ENCODE assay signal across 20 cellular contexts in the genomic region with DNA sequence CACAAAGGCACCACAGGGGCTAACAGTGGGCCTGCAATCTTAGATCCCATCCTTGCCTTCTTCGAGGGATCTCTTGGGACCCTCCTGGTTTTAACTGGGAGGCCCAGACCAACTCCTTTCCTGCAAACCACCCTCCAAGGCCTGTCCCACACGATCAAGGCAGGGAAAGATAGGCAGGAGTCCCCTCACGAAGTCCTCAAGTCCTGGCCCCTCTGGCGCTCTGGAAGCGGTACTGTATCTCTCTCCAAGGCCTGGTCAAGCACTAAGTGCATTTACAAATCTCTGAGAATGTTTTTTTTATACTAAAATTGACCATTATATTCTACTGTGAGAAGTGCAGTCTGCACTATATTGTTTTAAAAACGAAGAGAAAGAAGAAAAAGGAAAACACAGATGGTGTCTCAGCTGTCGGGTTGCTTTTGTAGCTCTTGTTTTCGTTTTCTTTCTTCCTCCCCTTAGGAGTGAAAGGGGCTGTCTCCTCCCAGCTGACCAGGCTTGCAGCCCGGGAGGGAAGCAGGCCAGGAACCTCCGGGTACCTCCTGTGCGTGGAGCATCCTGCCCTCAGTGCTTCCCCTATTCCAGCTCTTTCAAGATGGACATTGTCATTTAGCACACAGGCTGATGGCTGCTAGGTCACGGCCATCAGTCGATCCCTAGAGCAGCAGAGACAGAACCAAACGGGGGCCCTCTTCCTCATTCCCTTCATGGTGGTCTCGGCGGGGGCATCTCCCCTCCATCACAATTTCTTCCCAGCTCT. TPM values are rescaled to one million over a fixed set of nuclear protein-coding genes. Genes with fewer than 3 reads are reported as not detected.
A peak's percentile ranks its signal among the peaks of the same experiment; 100 is the strongest.
DNase-seq lines count a peak whose midpoint lies in the region; ATAC-seq and TF ChIP-seq lines count a peak whose summit lies in the region.
"Had no signal": no experiment of that assay in that cellular context is flagged by ENCODE, and none has a peak within 500 bp of the region (broad histone marks: within the 10 kb centered on the region; RNA-seq: fewer than 3 reads in every experiment).

No MANE protein-coding gene starts in this region.

- H3K18ac ChIP-seq in H9 (ENCODE audit: insufficient read length, low read depth, low read length), result no peak overlapping the region

- no peak overlapping the region; the same call in 1 of the 2 replicates for H3K14ac ChIP-seq in H9 (ENCODE audit: insufficient read depth, low read length)

- H2BK120ac ChIP-seq in H9 (ENCODE audit: low read depth, low read length, poor library complexity, severe bottlenecking), result no peak overlapping the region

- no peaks in the 10 kb centered on the region for H3K27me3 ChIP-seq in H9 (ENCODE audit: insufficient read depth, low read length)
- H3K27me3 ChIP-seq: BLaER1 had no signal

- no peak overlapping the region for H4K5ac ChIP-seq in H9 (ENCODE audit: insufficient read length, low read depth, low read length)

- WGBS in H9 (ENCODE audit: extremely low coverage, insufficient read length, low lambda C conversion rate), result no CpG with 5 or more reads among the region's 16 CpGs

- H3K27ac ChIP-seq in H9 (ENCODE audit: insufficient read length, low read depth, low read length) (no peak overlapping the region), angular gyrus (ENCODE audit: low read depth, low read length) (peak overlapping the region; percentile 72)
- H3K27ac ChIP-seq: BLaER1, psoas muscle, thoracic aorta had no signal

- H3K23ac ChIP-seq in H9 (ENCODE audit: insufficient read length, low read depth, low read length), result no peak overlapping the region

- H3K4me2 ChIP-seq in H9 (ENCODE audit: insufficient read depth, insufficient read length, low read length), result no peak overlapping the region
- H3K4me2 ChIP-seq: BLaER1 had no signal

- H2AFZ ChIP-seq in H9 (ENCODE audit: low read length), result no peak overlapping the region

- H2BK15ac ChIP-seq in H9 (ENCODE audit: low read depth, low read length), result no peak overlapping the region

- H3T11ph ChIP-seq in H9 (ENCODE audit: low read length), result no peak overlapping the region

- H3K4me1 Mint-ChIP-seq in H9 (peaks cover 17 to 20% of the 10 kb centered on the region in 2 experiments), HFFc6 (ENCODE audit: low read depth) (no peaks in the 10 kb centered on the region; the same call in 1 of the 2 replicates)
- H3K4me1 Mint-ChIP-seq: central memory CD8-positive, alpha-beta T cell had no signal

- H3K9ac ChIP-seq in H9 (ENCODE audit: extremely low read depth, insufficient read length, low read length), result no peak overlapping the region
- H3K9ac ChIP-seq: BLaER1 had no signal

- no peaks in the 10 kb centered on the region for H3K27me3 Mint-ChIP-seq in H9 (ENCODE audit: low read depth)
- H3K27me3 Mint-ChIP-seq in HFFc6 (ENCODE audit: insufficient read depth), result peaks cover 1% of the 10 kb centered on the region
- H3K27me3 Mint-ChIP-seq: central memory CD8-positive, alpha-beta T cell had no signal

- H3K4me3 Mint-ChIP-seq in H9 (no peak overlapping the region), HFFc6 (no peak overlapping the region)
- H3K4me3 Mint-ChIP-seq: activated naive CD8-positive, alpha-beta T cell treated with anti-CD3 and anti-CD28 coated beads, Interleukin-2, amount 50 U/mL, for 24 hours; central memory CD8-positive, alpha-beta T cell had no signal

- H3K27ac Mint-ChIP-seq in H9 (peak overlapping the region; percentile 15 to 70 (median 58); a peak in 1 of 7 replicates), HFFc6 (no peak overlapping the region)
- H3K27ac Mint-ChIP-seq: activated naive CD8-positive, alpha-beta T cell treated with anti-CD3 and anti-CD28 coated beads, Interleukin-2, amount 50 U/mL, for 24 hours had no signal

- H3K79me2 ChIP-seq in H9 (ENCODE audit: insufficient read depth, low read length), result no peaks in the 10 kb centered on the region

- H3K36me3 Mint-ChIP-seq in H9 (ENCODE audit: insufficient read depth in 1 of 3, low read depth in 3 of 3) (no peaks in the 10 kb centered on the region), HFFc6 (ENCODE audit: low read depth) (no peaks in the 10 kb centered on the region)

- H4K20me1 ChIP-seq in H9 (ENCODE audit: control insufficient read depth, insufficient read depth, insufficient read length), result no peaks in the 10 kb centered on the region

- DNase-seq in H9 (peak; percentile 25), hippocampal formation (lab: John Stamatoyannopoulos, UW) (peak; percentile 26 to 66), posterior cingulate gyrus (peak in 7 of 10 donors; percentile 39 to 93 (median 57)), HFFc6 (no peak), GM03348 (ENCODE audit: low spot score) (no peak)
- DNase-seq in stimulated activated CD4-positive, alpha-beta T cell treated with anti-CD3 and anti-CD28 coated beads, Interleukin-4, amount 100 ng/mL, for 4 hours, result no peak
- DNase-seq: activated naive CD8-positive, alpha-beta T cell treated with anti-CD3 and anti-CD28 coated beads, Interleukin-2, amount 50 U/mL, for 24 hours; Kasumi-1; NCI-H1436 treated with DMSO at 0.1 percent for 48 hours; NCI-H345; stimulated activated CD4-positive, alpha-beta T cell treated with anti-CD3 and anti-CD28 coated beads, Interleukin-15, amount 100 ng/mL, for 24 hours; T-helper 2 cell had no signal

- no peak overlapping the region for H2BK12ac ChIP-seq in H9 (ENCODE audit: insufficient read length, low read depth, low read length)

- H3K56ac ChIP-seq in H9 (ENCODE audit: insufficient read length, low read depth, low read length), result no peak overlapping the region

- H3K9me3 Mint-ChIP-seq in H9 (no peaks in the 10 kb centered on the region; a peak in 1 of 5 replicates), HFFc6 (no peaks in the 10 kb centered on the region)
- H3K9me3 Mint-ChIP-seq: activated naive CD8-positive, alpha-beta T cell treated with anti-CD3 and anti-CD28 coated beads, Interleukin-2, amount 50 U/mL, for 24 hours; central memory CD8-positive, alpha-beta T cell had no signal

- no peak for TF ChIP-seq CTCF in H9 (conservative IDR thresholded peaks at IDR 0.05)
- TF ChIP-seq CTCF in HFFc6 (IDR thresholded peaks at IDR 0.05), result no peak

- H3K23me2 ChIP-seq in H9 (ENCODE audit: insufficient read length, low read depth, low read length, poor library complexity, severe bottlenecking), result no peaks in the 10 kb centered on the region

- H4K91ac ChIP-seq in H9 (ENCODE audit: insufficient read length, low read depth, low read length), result no peak overlapping the region

- H3K4me1 ChIP-seq in H9 (ENCODE audit: insufficient read depth, low read length), result no peaks in the 10 kb centered on the region
- H3K4me1 ChIP-seq: BLaER1 had no signal

- H3K4ac ChIP-seq in H9 (ENCODE audit: low read depth, low read length), result no peak overlapping the region

- no peak overlapping the region for H4K8ac ChIP-seq in H9 (replicated peaks; ENCODE audit: insufficient read length, low read depth, low read length)

- intact Hi-C loops in posterior cingulate gyrus (cut with DNase I), result no loop called here

- H3K9me3 ChIP-seq in H9 (ENCODE audit: control insufficient read depth, low read depth, low read length), result no peaks in the 10 kb centered on the region
- H3K9me3 ChIP-seq: BLaER1, mucosa of descending colon, psoas muscle, thoracic aorta had no signal

- no peak for ATAC-seq in HG02938 (IDR thresholded peaks at IDR 0.05; ENCODE audit: unreplicated experiment)
- ATAC-seq: activated naive CD8-positive, alpha-beta T cell treated with anti-CD3 and anti-CD28 coated beads, Interleukin-2, amount 50 U/mL, for 24 hours; mucosa of descending colon; psoas muscle; Right ventricle myocardium inferior had no signal

- H2BK20ac ChIP-seq in H9 (ENCODE audit: low read depth, low read length, poor library complexity, severe bottlenecking), result no peak overlapping the region

- no peak overlapping the region for H2AK5ac ChIP-seq in H9 (ENCODE audit: insufficient read length, low read length)

- no peaks in the 10 kb centered on the region for H3K79me1 ChIP-seq in H9 (ENCODE audit: insufficient read depth, low read depth, low read length, poor library complexity, severe bottlenecking)

- no peak overlapping the region for H2BK5ac ChIP-seq in H9 (ENCODE audit: insufficient read length, low read length)

RNA-seq across cellular contexts. Expression of gene FAM222A, which starts 56.7 kb away (rescaled TPM):
- 2.8 and 3.2 TPM in 2 replicates for total RNA-seq in H9 (2021)
- under 1 TPM; 0.46 to 0.65 (median 0.64) TPM for total RNA-seq in HFFc6 (2021; fragmentation: NEBNext Ultra II Directional; extraction: Animal tissue kit (Norgen Biotek cat#: 25700))

Comparison
In these comparisons a context has a peak if more than half of its experiments do, and no peak if none do; other contexts are left out.
1. DNase-seq: peak in H9 (single experiment), hippocampal formation (2 of 2) and posterior cingulate gyrus (7 of 10); none in stimulated activated CD4-positive, alpha-beta T cell treated with anti-CD3 and anti-CD28 coated beads, Interleukin-4, amount 100 ng/mL, for 4 hours (0 of 2), HFFc6 (single experiment) and GM03348 (single experiment).